Comparison of ENCODE assay signal across 1 cellular context in genomic region chr17:36001109-36001735, GRCh38.
TF ChIP-seq lines count a peak whose summit lies in the region.

CCL15 (minus strand) TSS chr17:36001553; CDS start chr17:36001492, 61 bp downstream.

TF ChIP-seq in HepG2, 621 proteins besides CTCF, POLR2A, EP300 and RAD21 (continued from another document and continues in another):
- no peak for TF ChIP-seq PRDM10 (CRISPR knock-in tag; IDR thresholded peaks at IDR 0.05; ENCODE audit: low read depth)
- no peak for TF ChIP-seq ZFP36L2 (CRISPR knock-in tag; IDR thresholded peaks at IDR 0.05)
- TF ChIP-seq ZNF30 (CRISPR knock-in tag; IDR thresholded peaks at IDR 0.05): no peak
- TF ChIP-seq EHMT2 (IDR thresholded peaks at IDR 0.05; ENCODE audit: borderline replicate concordance, low read depth, low read length): peak; percentile 65; the same call in 1 of the 2 replicates
- no peak for TF ChIP-seq ZNF850 (CRISPR knock-in tag; conservative IDR thresholded peaks at IDR 0.05)
- TF ChIP-seq MYNN (CRISPR knock-in tag; IDR thresholded peaks at IDR 0.05; ENCODE audit: low read depth): no peak
- no peak; the same call in 1 of the 2 replicates for TF ChIP-seq ARNTL (CRISPR knock-in tag; IDR thresholded peaks at IDR 0.05)
- no peak for TF ChIP-seq ZNF232 (CRISPR knock-in tag; IDR thresholded peaks at IDR 0.05; ENCODE audit: borderline replicate concordance)
- no peak for TF ChIP-seq ZNF552 (CRISPR knock-in tag; IDR thresholded peaks at IDR 0.05; ENCODE audit: borderline replicate concordance)
- no peak for TF ChIP-seq NONO (IDR thresholded peaks at IDR 0.05)
- TF ChIP-seq NONO (CRISPR knock-in tag; conservative IDR thresholded peaks at IDR 0.05): peak; percentile 27; the same call in 1 of the 2 replicates
- no peak; the same call in 1 of the 2 replicates for TF ChIP-seq THAP11 (CRISPR knock-in tag; IDR thresholded peaks at IDR 0.05)
- TF ChIP-seq TFE3 (CRISPR knock-in tag; IDR thresholded peaks at IDR 0.05): no peak
- TF ChIP-seq HDAC6 (IDR thresholded peaks at IDR 0.05; ENCODE audit: low read depth, low read length): no peak
- TF ChIP-seq NCOA5 (CRISPR knock-in tag; IDR thresholded peaks at IDR 0.05): no peak
- no peak for TF ChIP-seq ZNF639 (CRISPR knock-in tag; conservative IDR thresholded peaks at IDR 0.05)
- TF ChIP-seq PATZ1 (CRISPR knock-in tag; IDR thresholded peaks at IDR 0.05): no peak
- no peak for TF ChIP-seq ZNF646 (CRISPR knock-in tag; IDR thresholded peaks at IDR 0.05)
- no peak for TF ChIP-seq KDM4B (CRISPR knock-in tag; IDR thresholded peaks at IDR 0.05)
- TF ChIP-seq TFDP2 (CRISPR knock-in tag; IDR thresholded peaks at IDR 0.05): peak; percentile 3; the same call in 1 of the 2 replicates
- TF ChIP-seq MYC (CRISPR knock-in tag; IDR thresholded peaks at IDR 0.05; ENCODE audit: borderline replicate concordance): no peak
- no peak for TF ChIP-seq SMAD1 (CRISPR knock-in tag; IDR thresholded peaks at IDR 0.05; ENCODE audit: borderline replicate concordance, low read depth)
- no peak for TF ChIP-seq MEIS1 (CRISPR knock-in tag; IDR thresholded peaks at IDR 0.05; ENCODE audit: borderline replicate concordance)
- no peak for TF ChIP-seq ZNF7 (CRISPR knock-in tag; IDR thresholded peaks at IDR 0.05)
- peak; percentile 34; the same call in 1 of the 2 replicates for TF ChIP-seq IKZF5 (CRISPR knock-in tag; IDR thresholded peaks at IDR 0.05)
- TF ChIP-seq DPF2 (CRISPR knock-in tag; IDR thresholded peaks at IDR 0.05; ENCODE audit: borderline replicate concordance, low read depth): 0 out of 2 replicates have a peak, but pooled peaks have one; percentile 8
- no peak for TF ChIP-seq SMAD3 (CRISPR knock-in tag; IDR thresholded peaks at IDR 0.05)
- no peak for TF ChIP-seq HMGXB4 (CRISPR knock-in tag; IDR thresholded peaks at IDR 0.05; ENCODE audit: borderline replicate concordance in 1 of 2, low read depth in 1 of 2)
- no peak for TF ChIP-seq GPBP1L1 (CRISPR knock-in tag; IDR thresholded peaks at IDR 0.05)
- TF ChIP-seq SNAI1 (CRISPR knock-in tag; IDR thresholded peaks at IDR 0.05; ENCODE audit: borderline replicate concordance): no peak
- TF ChIP-seq PRPF4 (IDR thresholded peaks at IDR 0.05; ENCODE audit: low read depth, low read length, poor library complexity, severe bottlenecking): no peak
